In genomic region chr5:137190441-137190840, GRCh38 we compare ENCODE assay signal across 32 cellular contexts.
DNase-seq lines count a peak whose midpoint lies in the region; ATAC-seq, FAIRE-seq and TF ChIP-seq lines count a peak whose summit lies in the region.
"Had no signal": no experiment of that assay in that cellular context is flagged by ENCODE, and none has a peak within 500 bp of the region (broad histone marks: within the 10 kb centered on the region; RNA-seq: fewer than 3 reads in every experiment).

No MANE protein-coding gene starts in this region.

- FAIRE-seq in A549 (lab: Jason Lieb, UNC) (no peak), astrocyte (lab: Jason Lieb, UNC) (peak; percentile 50)
- FAIRE-seq: colon had no signal

- peak overlapping the region; percentile 62 for H3K4me2 ChIP-seq in A549
- H3K4me2 ChIP-seq in astrocyte (ENCODE audit: low read length), result peak overlapping the region; percentile 33
- no peak overlapping the region for H3K4me2 ChIP-seq in hepatocyte
- H3K4me2 ChIP-seq: KMS-11, PC-9 had no signal

- no peak for ATAC-seq in A549
- ATAC-seq: activated CD8-positive, alpha-beta memory T cell treated with anti-CD3 and anti-CD28 coated beads, Interleukin-2, amount 10 ng/mL, durations not matched to agents 7 days and 5 days; effector memory CD8-positive, alpha-beta T cell; left lung; natural killer cell treated with Interleukin-12 subunit alpha and Interleukin-12 subunit beta and Interleukin-15 and Interleukin-18, amount 100 ng/mL, for 72 hours had no signal

- peak overlapping the region; percentile 49 to 70 for H3K27ac ChIP-seq in A549
- peak overlapping the region; percentile 63 for H3K27ac ChIP-seq in astrocyte (ENCODE audit: low read depth, low read length)
- peak overlapping the region; percentile 44 for H3K27ac ChIP-seq in hepatocyte
- H3K27ac ChIP-seq in substantia nigra (ENCODE audit: low read depth, low read length, poor library complexity, severe bottlenecking), result no peak overlapping the region
- H3K27ac ChIP-seq: esophagus squamous epithelium, KMS-11, left lung, ovary, PC-9, SJCRH30, transverse colon had no signal

- H3K79me2 ChIP-seq in astrocyte (ENCODE audit: insufficient read depth, low read length) (no peaks in the 10 kb centered on the region), hepatocyte (no peaks in the 10 kb centered on the region)

- no peak overlapping the region for H3K4me3 Mint-ChIP-seq in astrocyte (ENCODE audit: unreplicated experiment)
- H3K4me3 Mint-ChIP-seq: activated CD4-positive, alpha-beta T cell treated with anti-CD3 and anti-CD28 coated beads, Interleukin-2, amount 10 ng/mL, durations not matched to agents 24 days and 14 days; activated CD8-positive, alpha-beta memory T cell treated with anti-CD3 and anti-CD28 coated beads, Interleukin-2, amount 10 ng/mL, durations not matched to agents 7 days and 5 days; activated naive CD4-positive, alpha-beta T cell treated with anti-CD3 and anti-CD28 coated beads, Interleukin-2, amount 50 U/mL, for 24 hours; brain; CD4-positive, CD25-positive, alpha-beta regulatory T cell; effector memory CD8-positive, alpha-beta T cell; mesothelial cell of epicardium; natural killer cell treated with Interleukin-12 subunit alpha and Interleukin-12 subunit beta and Interleukin-15 and Interleukin-18, amount 100 ng/mL, for 72 hours; stimulated activated naive CD8-positive, alpha-beta T cell treated with anti-CD3 and anti-CD28 coated beads, Interleukin-15, Interleukin-2, amounts not matched to agents 100 ng/mL and 50 ng/mL, for 24 hours had no signal

- TF ChIP-seq EP300 in A549 (IDR thresholded peaks at IDR 0.05), result no peak

- H3K36me3 ChIP-seq in astrocyte (ENCODE audit: insufficient read depth, low read length) (no peaks in the 10 kb centered on the region), hepatocyte (replicated peaks; ENCODE audit: insufficient read depth, low read depth) (no peaks in the 10 kb centered on the region)
- H3K36me3 ChIP-seq: esophagus squamous epithelium, left lung, ovary, right atrium auricular region, SJCRH30, transverse colon had no signal

- no peaks in the 10 kb centered on the region for H3K36me3 Mint-ChIP-seq in astrocyte (ENCODE audit: low read depth, unreplicated experiment)
- H3K36me3 Mint-ChIP-seq: activated CD8-positive, alpha-beta memory T cell treated with anti-CD3 and anti-CD28 coated beads, Interleukin-2, amount 10 ng/mL, durations not matched to agents 7 days and 5 days; activated naive CD4-positive, alpha-beta T cell treated with anti-CD3 and anti-CD28 coated beads, Interleukin-2, amount 50 U/mL, for 24 hours; brain; CD4-positive, CD25-positive, alpha-beta regulatory T cell; mesothelial cell of epicardium; natural killer cell treated with Interleukin-12 subunit alpha and Interleukin-12 subunit beta and Interleukin-15 and Interleukin-18, amount 100 ng/mL, for 72 hours had no signal

- TF ChIP-seq RAD21 in A549 (conservative IDR thresholded peaks at IDR 0.05 in 1 of 2, IDR thresholded peaks at IDR 0.05 in 1 of 2), result no peak

- peaks cover 44% of the 10 kb centered on the region for H3K4me1 ChIP-seq in A549
- H3K4me1 ChIP-seq in astrocyte (ENCODE audit: insufficient read depth, low read length), result peaks cover 25% of the 10 kb centered on the region
- no peaks in the 10 kb centered on the region for H3K4me1 ChIP-seq in hepatocyte (ENCODE audit: insufficient read depth)
- H3K4me1 ChIP-seq: esophagus squamous epithelium, left lung, SJCRH30, transverse colon had no signal

- TF ChIP-seq CTCF in A549 (IDR thresholded peaks at IDR 0.05), result no peak
- TF ChIP-seq CTCF in astrocyte (IDR thresholded peaks at IDR 0.05; ENCODE audit: insufficient read depth, low read depth, low read length), result no peak
- no peak for TF ChIP-seq CTCF in hepatocyte (IDR thresholded peaks at IDR 0.05; ENCODE audit: poor library complexity)

- H3K9me3 ChIP-seq in A549 (no peaks in the 10 kb centered on the region), astrocyte (ENCODE audit: insufficient read depth, low read depth, low read length) (no peaks in the 10 kb centered on the region), hepatocyte (ENCODE audit: low read depth) (no peaks in the 10 kb centered on the region)
- H3K9me3 ChIP-seq: esophagus squamous epithelium, left lung, ovary, right atrium auricular region, SJCRH30, transverse colon had no signal

- H3K9me3 Mint-ChIP-seq in astrocyte (ENCODE audit: unreplicated experiment), result peaks cover 3% of the 10 kb centered on the region
- H3K9me3 Mint-ChIP-seq: activated CD4-positive, alpha-beta T cell treated with anti-CD3 and anti-CD28 coated beads, Interleukin-2, amount 10 ng/mL, durations not matched to agents 24 days and 14 days; activated naive CD4-positive, alpha-beta T cell treated with anti-CD3 and anti-CD28 coated beads, Interleukin-2, amount 50 U/mL, for 24 hours; brain; mesothelial cell of epicardium; stimulated activated naive CD8-positive, alpha-beta T cell treated with anti-CD3 and anti-CD28 coated beads, Interleukin-15, Interleukin-2, amounts not matched to agents 100 ng/mL and 50 ng/mL, for 24 hours had no signal

- H3K27ac Mint-ChIP-seq in astrocyte (ENCODE audit: unreplicated experiment), result no peak overlapping the region
- H3K27ac Mint-ChIP-seq: activated CD4-positive, alpha-beta T cell treated with anti-CD3 and anti-CD28 coated beads, Interleukin-2, amount 10 ng/mL, durations not matched to agents 24 days and 14 days; activated CD8-positive, alpha-beta memory T cell treated with anti-CD3 and anti-CD28 coated beads, Interleukin-2, amount 10 ng/mL, durations not matched to agents 7 days and 5 days; activated naive CD4-positive, alpha-beta T cell treated with anti-CD3 and anti-CD28 coated beads, Interleukin-2, amount 50 U/mL, for 24 hours; brain; CD4-positive, CD25-positive, alpha-beta regulatory T cell; effector memory CD8-positive, alpha-beta T cell; mesothelial cell of epicardium; natural killer cell treated with Interleukin-12 subunit alpha and Interleukin-12 subunit beta and Interleukin-15 and Interleukin-18, amount 100 ng/mL, for 72 hours; stimulated activated naive CD8-positive, alpha-beta T cell treated with anti-CD3 and anti-CD28 coated beads, Interleukin-15, Interleukin-2, amounts not matched to agents 100 ng/mL and 50 ng/mL, for 24 hours had no signal

- no peaks in the 10 kb centered on the region for H3K9me2 ChIP-seq in hepatocyte (replicated peaks; ENCODE audit: insufficient read depth)

- TF ChIP-seq POLR2A in A549 (IDR thresholded peaks at IDR 0.05; ENCODE audit: low read length), result no peak

- H3K4me1 Mint-ChIP-seq in astrocyte (ENCODE audit: low read depth, unreplicated experiment), result peaks cover 26% of the 10 kb centered on the region
- H3K4me1 Mint-ChIP-seq: activated CD4-positive, alpha-beta T cell treated with anti-CD3 and anti-CD28 coated beads, Interleukin-2, amount 10 ng/mL, durations not matched to agents 24 days and 14 days; activated CD8-positive, alpha-beta memory T cell treated with anti-CD3 and anti-CD28 coated beads, Interleukin-2, amount 10 ng/mL, durations not matched to agents 7 days and 5 days; activated naive CD4-positive, alpha-beta T cell treated with anti-CD3 and anti-CD28 coated beads, Interleukin-2, amount 50 U/mL, for 24 hours; brain; CD4-positive, CD25-positive, alpha-beta regulatory T cell; mesothelial cell of epicardium had no signal

- peaks cover 8% of the 10 kb centered on the region for H4K20me1 ChIP-seq in astrocyte (ENCODE audit: insufficient read depth, low read length)
- no peaks in the 10 kb centered on the region for H4K20me1 ChIP-seq in hepatocyte (ENCODE audit: insufficient read depth, poor library complexity, severe bottlenecking)

- H2AFZ ChIP-seq in astrocyte (ENCODE audit: low read depth, low read length), result no peak overlapping the region
- no peak overlapping the region for H2AFZ ChIP-seq in hepatocyte
- H2AFZ ChIP-seq: PC-9 had no signal

- POLR2A ChIA-PET in A549 (lab: Yijun Ruan, JAX), result no interaction called here

- H3K4me3 ChIP-seq in A549, result no peak overlapping the region
- H3K4me3 ChIP-seq in astrocyte (ENCODE audit: insufficient read depth, low read depth, low read length), result no peak overlapping the region
- H3K4me3 ChIP-seq in hepatocyte, result no peak overlapping the region
- H3K4me3 ChIP-seq: esophagus squamous epithelium, left lung, ovary, PC-9, right atrium auricular region, SJCRH30, transverse colon had no signal

- H3K27me3 ChIP-seq in astrocyte (ENCODE audit: insufficient read depth, low read length) (no peaks in the 10 kb centered on the region), hepatocyte (no peaks in the 10 kb centered on the region)
- H3K27me3 ChIP-seq: esophagus squamous epithelium, ovary, right atrium auricular region, SJCRH30, transverse colon had no signal

- peaks cover 6% of the 10 kb centered on the region for H3K27me3 Mint-ChIP-seq in astrocyte (ENCODE audit: low read depth, unreplicated experiment)
- H3K27me3 Mint-ChIP-seq: activated CD4-positive, alpha-beta T cell treated with anti-CD3 and anti-CD28 coated beads, Interleukin-2, amount 10 ng/mL, durations not matched to agents 24 days and 14 days; activated CD8-positive, alpha-beta memory T cell treated with anti-CD3 and anti-CD28 coated beads, Interleukin-2, amount 10 ng/mL, durations not matched to agents 7 days and 5 days; CD4-positive, CD25-positive, alpha-beta regulatory T cell; effector memory CD8-positive, alpha-beta T cell had no signal

- peak overlapping the region; percentile 7 for H3K9ac ChIP-seq in astrocyte (ENCODE audit: low read length)
- H3K9ac ChIP-seq: KMS-11 had no signal

- CTCF ChIA-PET in A549 (lab: Yijun Ruan, JAX), result interaction anchor here (1.3 to 1.5 kb wide), 2 partner anchors 14 to 116 kb away, joined by 3 read pairs; no protein-coding TSS in a partner anchor

- DNase-seq in A549 (ENCODE audit: low read depth in 1 of 2, low spot score in 1 of 2), result no peak
- peak; percentile 63 for DNase-seq in GM04503 (ENCODE audit: low read depth)
- peak; percentile 76 for DNase-seq in astrocyte (ENCODE audit: low read depth)
- DNase-seq in hepatocyte (ENCODE audit: low spot score), result no peak
- DNase-seq in substantia nigra (lab: John Stamatoyannopoulos, UW), result no peak
- DNase-seq in GF-D8 (lab: John Stamatoyannopoulos, UW), result no peak
- DNase-seq in NCI-H526 (lab: John Stamatoyannopoulos, UW), result no peak
- no peak for DNase-seq in NCI-H2227 (lab: John Stamatoyannopoulos, UW; ENCODE audit: unreplicated experiment)
- DNase-seq: activated CD4-positive, alpha-beta T cell treated with anti-CD3 and anti-CD28 coated beads, Interleukin-2, amount 10 ng/mL, durations not matched to agents 24 days and 14 days; activated CD8-positive, alpha-beta memory T cell treated with anti-CD3 and anti-CD28 coated beads, Interleukin-2, amount 10 ng/mL, durations not matched to agents 7 days and 5 days; CD4-positive, CD25-positive, alpha-beta regulatory T cell; effector memory CD8-positive, alpha-beta T cell; esophagus squamous epithelium; GDM1; head of caudate nucleus; left lung; NCI-H1694 treated with DMSO at 0.1 percent for 48 hours; NCI-H226; NCI-H82; ovary; PC-9; SJCRH30; T-helper 2 cell; transverse colon had no signal

TF ChIP-seq in A549, 52 proteins besides CTCF, POLR2A, EP300 and RAD21:
- TF ChIP-seq NPAS2 (CRISPR knock-in tag; IDR thresholded peaks at IDR 0.05; ENCODE audit: borderline replicate concordance), result no peak

Comparison
In these comparisons a context has a peak if more than half of its experiments do, and no peak if none do; other contexts are left out.
1. DNase-seq: peak in GM04503 (single experiment) and astrocyte (single experiment); none in A549 (0 of 2), hepatocyte (single experiment), substantia nigra (0 of 49), GF-D8 (single experiment), NCI-H526 (0 of 2) and NCI-H2227 (single experiment).